ENCODE assay signal across 8 cellular contexts in the genomic region with DNA sequence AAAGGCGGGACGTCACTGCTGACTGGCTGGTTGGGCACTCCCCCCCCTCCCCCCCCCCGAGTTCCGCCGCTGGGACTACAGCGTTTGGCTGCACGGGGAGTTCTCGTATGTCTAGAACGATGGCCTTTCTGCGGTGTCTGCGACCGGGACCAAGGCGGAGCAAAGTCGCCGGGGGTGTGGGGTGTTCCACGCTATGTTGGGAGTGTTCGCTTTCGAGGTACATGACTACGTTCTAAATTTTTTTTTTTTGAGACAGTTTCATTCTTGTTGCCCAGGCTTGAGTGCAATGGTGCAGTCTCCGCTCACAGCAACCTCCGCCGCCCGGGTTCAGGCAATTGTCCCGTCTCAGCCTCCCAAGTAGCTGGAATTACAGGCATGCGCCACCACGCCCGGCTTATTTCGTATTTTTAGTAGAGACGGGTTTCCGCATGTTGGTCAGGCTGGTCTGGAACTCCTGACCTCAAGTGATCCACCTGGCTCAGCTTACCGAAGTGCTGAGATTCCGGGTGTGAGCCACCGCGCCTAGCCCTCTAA. TPM values are rescaled to one million over a fixed set of nuclear protein-coding genes. Genes with fewer than 3 reads are reported as not detected.
DNase-seq lines count a peak whose midpoint lies in the region; ATAC-seq and TF ChIP-seq lines count a peak whose summit lies in the region.

No MANE protein-coding gene starts in this region.

- no peak for DNase-seq in Jurkat, Clone E6-1 (ENCODE audit: low read depth, low spot score)
- DNase-seq in choroid plexus epithelial cell (ENCODE audit: low read depth), result peak; percentile 59
- no peak for DNase-seq in naive thymus-derived CD4-positive, alpha-beta T cell
- no peak for DNase-seq in NCI-H1092 treated with DMSO at 0.1 percent for 48 hours (lab: John Stamatoyannopoulos, UW)
- DNase-seq in amniotic stem cell (lab: John Stamatoyannopoulos, UW), result no peak
- no peak for DNase-seq in medulla oblongata (ENCODE audit: extremely low spot score)

- H3K27ac ChIP-seq in C4-2B, result peak overlapping the region; percentile 88
- H3K27ac ChIP-seq in naive thymus-derived CD4-positive, alpha-beta T cell (ENCODE audit: low read depth, low read length), result peak overlapping the region; percentile 99

- H3K4me3 Mint-ChIP-seq in naive thymus-derived CD4-positive, alpha-beta T cell, result peak overlapping the region; percentile 92 to 98 (median 94)

- H3K4me1 Mint-ChIP-seq in naive thymus-derived CD4-positive, alpha-beta T cell, result peaks cover 33 to 75% (median 70%) of the 10 kb centered on the region in 7 donors

- CTCF ChIA-PET in naive thymus-derived CD4-positive, alpha-beta T cell (lab: Charles Lee), result interaction anchor here (0.5 to 0.7 kb wide), 2 partner anchors 12 to 61 kb away, joined by 3 to 6 read pairs; no protein-coding TSS in a partner anchor

- TF ChIP-seq CTCF in C4-2B (conservative IDR thresholded peaks at IDR 0.05) (no peak), choroid plexus epithelial cell (conservative IDR thresholded peaks at IDR 0.05; ENCODE audit: low read depth, low read length) (no peak)

- H3K36me3 ChIP-seq in naive thymus-derived CD4-positive, alpha-beta T cell (ENCODE audit: control insufficient read depth in 2 of 3, insufficient read depth in 3 of 3, low read length in 3 of 3), result peaks cover 0 to 6% (median 0%) of the 10 kb centered on the region in 3 experiments

- peaks cover 41 to 50% of the 10 kb centered on the region in 2 donors for H3K4me1 ChIP-seq in naive thymus-derived CD4-positive, alpha-beta T cell (ENCODE audit: control insufficient read depth in 2 of 2, insufficient read depth in 2 of 2, low read length in 2 of 2)

- POLR2A ChIA-PET in naive thymus-derived CD4-positive, alpha-beta T cell (lab: Charles Lee), result interaction anchor here (0.6 to 3.0 kb wide), 11 partner anchors 10 to 259 kb away, joined by 3 to 27 read pairs (median 6); a partner anchor contains a TSS

- no peaks in the 10 kb centered on the region for H3K27me3 Mint-ChIP-seq in naive thymus-derived CD4-positive, alpha-beta T cell

- H3K9me3 Mint-ChIP-seq in naive thymus-derived CD4-positive, alpha-beta T cell, result peaks cover 0 to 2% (median 0%) of the 10 kb centered on the region in 11 donors

- peak overlapping the region; percentile 99 for H3K4me3 ChIP-seq in Jurkat, Clone E6-1 (ENCODE audit: low read length)
- H3K4me3 ChIP-seq in choroid plexus epithelial cell (ENCODE audit: low read depth, low read length), result peak overlapping the region; percentile 91
- peak overlapping the region; percentile 89 for H3K4me3 ChIP-seq in naive thymus-derived CD4-positive, alpha-beta T cell (ENCODE audit: low read length)

- peaks cover 0 to 17% (median 6%) of the 10 kb centered on the region in 5 donors for H3K36me3 Mint-ChIP-seq in naive thymus-derived CD4-positive, alpha-beta T cell

- peak overlapping the region; percentile 95 to 99 (median 98) for H3K27ac Mint-ChIP-seq in naive thymus-derived CD4-positive, alpha-beta T cell

- H3K27me3 ChIP-seq in naive thymus-derived CD4-positive, alpha-beta T cell (ENCODE audit: control insufficient read depth in 2 of 2, insufficient read depth in 2 of 2, low read length in 2 of 2), result no peaks in the 10 kb centered on the region

- intact Hi-C loops in naive thymus-derived CD4-positive, alpha-beta T cell (cut with micrococcal nuclease), result loop anchor here (1.0 to 10.0 kb wide), 6 partner anchors 13 to 913 kb away; a partner anchor contains a TSS

- no peak for ATAC-seq in naive thymus-derived CD4-positive, alpha-beta T cell
- ATAC-seq in GM21529 (IDR thresholded peaks at IDR 0.05; ENCODE audit: unreplicated experiment), result no peak

- H3K9me3 ChIP-seq in naive thymus-derived CD4-positive, alpha-beta T cell (ENCODE audit: control insufficient read depth in 2 of 3, low read length in 3 of 3), result no peaks in the 10 kb centered on the region

RNA-seq across cellular contexts. Expression of a gene that starts 0.6 kb away (rescaled TPM):
- polyA plus RNA-seq in Jurkat, Clone E6-1 (2012; ENCODE audit: insufficient read depth, insufficient read length), result 72.8 TPM
- total RNA-seq in naive thymus-derived CD4-positive, alpha-beta T cell, result 100 to 1,000 TPM in 2 of 5 experiments, 10 to 100 TPM in 3; 23.4 to 159 (median 44.9) TPM
- 10 to 100 TPM; 26.8 to 34.6 TPM for polyA plus RNA-seq in naive thymus-derived CD4-positive, alpha-beta T cell

RNA-seq across cellular contexts. Expression of a gene that starts 6.7 kb away (rescaled TPM):
- 9.0 TPM for polyA plus RNA-seq in Jurkat, Clone E6-1 (2012; ENCODE audit: insufficient read depth, insufficient read length)
- total RNA-seq in naive thymus-derived CD4-positive, alpha-beta T cell, result 10 to 100 TPM; 30.3 to 52.6 (median 43.4) TPM
- 10 to 100 TPM; 16.9 to 28.1 TPM for polyA plus RNA-seq in naive thymus-derived CD4-positive, alpha-beta T cell

RNA-seq across cellular contexts. Expression of a gene that starts 23.8 kb away (rescaled TPM):
- polyA plus RNA-seq in Jurkat, Clone E6-1 (2012; ENCODE audit: insufficient read depth, insufficient read length), result not detected
- not detected for total RNA-seq in naive thymus-derived CD4-positive, alpha-beta T cell
- polyA plus RNA-seq in naive thymus-derived CD4-positive, alpha-beta T cell, result not detected
